ENCODE assay signal across 9 cellular contexts in genomic region chr16:28492511-28492910, GRCh38. TPM values are rescaled to one million over a fixed set of nuclear protein-coding genes. Genes with fewer than 3 reads are reported as not detected.
DNase-seq lines count a peak whose midpoint lies in the region; ATAC-seq, FAIRE-seq and TF ChIP-seq lines count a peak whose summit lies in the region.
"Had no signal": no experiment of that assay in that cellular context is flagged by ENCODE, and none has a peak within 500 bp of the region (broad histone marks: within the 10 kb centered on the region; RNA-seq: fewer than 3 reads in every experiment).

No MANE protein-coding gene starts in this region.

- H3K4me3 Mint-ChIP-seq in activated CD4-positive, alpha-beta T cell treated with anti-CD3 and anti-CD28 coated beads, Interleukin-2, amount 10 ng/mL, durations not matched to agents 24 days and 14 days, result peak overlapping the region; percentile 97
- H3K4me3 Mint-ChIP-seq in activated naive CD8-positive, alpha-beta T cell treated with anti-CD3 and anti-CD28 coated beads, Interleukin-2, amount 50 U/mL, for 24 hours, result peak overlapping the region; percentile 90

- peaks cover 2 to 9% of the 10 kb centered on the region in 2 experiments; a peak in 4 of 5 replicates for H3K36me3 ChIP-seq in HepG2 (replicated peaks in 1 of 2; ENCODE audit: control insufficient read depth in 1 of 2, insufficient read depth in 2 of 2, low read length in 2 of 2)
- peaks cover 19% of the 10 kb centered on the region for H3K36me3 ChIP-seq in suprapubic skin

- ATAC-seq in activated naive CD8-positive, alpha-beta T cell treated with anti-CD3 and anti-CD28 coated beads, Interleukin-2, amount 50 U/mL, for 24 hours, result no peak
- no peak for ATAC-seq in HepG2
- no peak for ATAC-seq in GM21576 (IDR thresholded peaks at IDR 0.05; ENCODE audit: unreplicated experiment)

- no peaks in the 10 kb centered on the region for H3K27me3 Mint-ChIP-seq in activated CD4-positive, alpha-beta T cell treated with anti-CD3 and anti-CD28 coated beads, Interleukin-2, amount 10 ng/mL, durations not matched to agents 24 days and 14 days
- H3K27me3 Mint-ChIP-seq in activated naive CD8-positive, alpha-beta T cell treated with anti-CD3 and anti-CD28 coated beads, Interleukin-2, amount 50 U/mL, for 24 hours, result no peaks in the 10 kb centered on the region

- FAIRE-seq in HepG2 (lab: Jason Lieb, UNC), result no peak

- H4K20me1 ChIP-seq in HepG2 (ENCODE audit: insufficient read depth, low read length), result no peaks in the 10 kb centered on the region

- DNase-seq in activated CD4-positive, alpha-beta T cell treated with anti-CD3 and anti-CD28 coated beads, Interleukin-2, amount 10 ng/mL, durations not matched to agents 24 days and 14 days, result peak; percentile 69
- DNase-seq in activated CD4-positive, alpha-beta T cell treated with anti-CD3 and anti-CD28 coated beads, Interleukin-2, amount 50 U/mL, for 4 hours, result no peak
- no peak for DNase-seq in activated naive CD8-positive, alpha-beta T cell treated with anti-CD3 and anti-CD28 coated beads, Interleukin-2, amount 50 U/mL, for 24 hours
- DNase-seq in HepG2 (ENCODE audit: low spot score), result no peak
- DNase-seq in suprapubic skin (ENCODE audit: low spot score in 2 of 2), result no peak
- no peak for DNase-seq in glomerular visceral epithelial cell (ENCODE audit: extremely low spot score)
- DNase-seq in NCI-H748 treated with DMSO at 0.1 percent for 48 hours (lab: John Stamatoyannopoulos, UW), result no peak

- TSS peak; percentile 92 for BruUV-seq in HepG2 (replicated peaks; lab: Mats Ljungman, UMichigan)

- H3K79me2 ChIP-seq in HepG2 (ENCODE audit: insufficient read depth, low read length), result no peaks in the 10 kb centered on the region

- WGBS in HepG2 (ENCODE audit: low lambda C conversion rate), result 45% methylated on average over 4 of the region's 4 CpGs
- 46% methylated on average over 4 of the region's 4 CpGs for WGBS in suprapubic skin

- POLR2A ChIA-PET in HepG2 (lab: Yijun Ruan, JAX), result interaction anchor here (0.7 to 2.4 kb wide), 10 partner anchors 10 to 117 kb away, joined by 3 to 8 read pairs (median 4); partner anchors contain the start of genes SULT1A1 and SULT1A2

- in situ Hi-C loops in HepG2 (cut with HindIII; ENCODE audit: extremely low pct_ligation_motif_present, low pct_unique_long_range_greater_than_20kb), result no loop called here

- peaks cover 25% of the 10 kb centered on the region for H3K36me3 Mint-ChIP-seq in activated CD4-positive, alpha-beta T cell treated with anti-CD3 and anti-CD28 coated beads, Interleukin-2, amount 10 ng/mL, durations not matched to agents 24 days and 14 days (ENCODE audit: low read depth)
- H3K36me3 Mint-ChIP-seq in activated naive CD8-positive, alpha-beta T cell treated with anti-CD3 and anti-CD28 coated beads, Interleukin-2, amount 50 U/mL, for 24 hours (ENCODE audit: low read depth), result peaks cover 11% of the 10 kb centered on the region

- H3K9ac ChIP-seq in HepG2 (ENCODE audit: insufficient read depth, low read depth, low read length), result peak overlapping the region; percentile 94

- H3K27me3 ChIP-seq in HepG2 (ENCODE audit: control insufficient read depth in 1 of 2, insufficient read depth in 2 of 2, low read length in 2 of 2), result peaks cover 15 to 35% of the 10 kb centered on the region in 2 experiments; a peak in 4 of 5 replicates
- no peaks in the 10 kb centered on the region for H3K27me3 ChIP-seq in suprapubic skin

- no peak for TF ChIP-seq CTCF in HepG2 (CRISPR knock-in tag; IDR thresholded peaks at IDR 0.05)
- no peak for TF ChIP-seq CTCF in suprapubic skin (IDR thresholded peaks at IDR 0.05)

- H3K4me1 Mint-ChIP-seq in activated CD4-positive, alpha-beta T cell treated with anti-CD3 and anti-CD28 coated beads, Interleukin-2, amount 10 ng/mL, durations not matched to agents 24 days and 14 days, result peaks cover 61% of the 10 kb centered on the region
- H3K4me1 Mint-ChIP-seq in activated naive CD8-positive, alpha-beta T cell treated with anti-CD3 and anti-CD28 coated beads, Interleukin-2, amount 50 U/mL, for 24 hours, result peaks cover 71% of the 10 kb centered on the region

- H3K4me3 ChIP-seq in HepG2 (replicated peaks in 1 of 3; ENCODE audit: insufficient read depth in 1 of 3, low read depth in 2 of 3, low read length in 3 of 3) (peak overlapping the region; percentile 89 to 98 (median 92)), suprapubic skin (peak overlapping the region; percentile 89)

- peak overlapping the region; percentile 93 for H3K4me2 ChIP-seq in HepG2 (ENCODE audit: low read depth, low read length)

- no peak for TF ChIP-seq POLR2A in HepG2 (IDR thresholded peaks at IDR 0.05; ENCODE audit: insufficient read depth in 1 of 2, low read depth in 2 of 2, low read length in 2 of 2)
- TF ChIP-seq POLR2A in suprapubic skin (IDR thresholded peaks at IDR 0.05), result no peak

- CTCF ChIA-PET in HepG2 (lab: Yijun Ruan, JAX; ENCODE audit: low intra/inter-chr PET ratio, low total read pairs), result interaction anchor here (2.1 kb wide), 1 partner anchor 57 kb away, joined by 12 read pairs; no protein-coding TSS in a partner anchor

- no peak for TF ChIP-seq RAD21 in HepG2 (CRISPR knock-in tag; IDR thresholded peaks at IDR 0.05)

- H3K27ac ChIP-seq in HepG2 (ENCODE audit: extremely low read length, insufficient read depth, low read length) (peak overlapping the region; percentile 99), suprapubic skin (peak overlapping the region; percentile 97)

- no peak for TF ChIP-seq EP300 in HepG2 (IDR thresholded peaks at IDR 0.05; ENCODE audit: low read depth in 2 of 2, low read length in 2 of 2)
- no peak for TF ChIP-seq EP300 in HepG2 (CRISPR knock-in tag; IDR thresholded peaks at IDR 0.05; ENCODE audit: borderline replicate concordance)
- no peak for TF ChIP-seq EP300 in suprapubic skin (IDR thresholded peaks at IDR 0.05)

- H3K27ac Mint-ChIP-seq in activated CD4-positive, alpha-beta T cell treated with anti-CD3 and anti-CD28 coated beads, Interleukin-2, amount 10 ng/mL, durations not matched to agents 24 days and 14 days, result peak overlapping the region; percentile 100
- H3K27ac Mint-ChIP-seq in activated naive CD8-positive, alpha-beta T cell treated with anti-CD3 and anti-CD28 coated beads, Interleukin-2, amount 50 U/mL, for 24 hours, result peak overlapping the region; percentile 99

- intact Hi-C loops in activated CD4-positive, alpha-beta T cell treated with anti-CD3 and anti-CD28 coated beads, Interleukin-2, amount 10 ng/mL, durations not matched to agents 24 days and 14 days (cut with micrococcal nuclease), result loop anchor here (1.0 kb wide), 1 partner anchor 280 kb away; no protein-coding TSS in a partner anchor
- intact Hi-C loops in HepG2 (cut with micrococcal nuclease; ENCODE audit: unreplicated experiment), result no loop called here

- H3K9me3 Mint-ChIP-seq in activated CD4-positive, alpha-beta T cell treated with anti-CD3 and anti-CD28 coated beads, Interleukin-2, amount 10 ng/mL, durations not matched to agents 24 days and 14 days, result no peaks in the 10 kb centered on the region
- H3K9me3 Mint-ChIP-seq in activated naive CD8-positive, alpha-beta T cell treated with anti-CD3 and anti-CD28 coated beads, Interleukin-2, amount 50 U/mL, for 24 hours, result no peaks in the 10 kb centered on the region

- no peaks in the 10 kb centered on the region for H3K9me3 ChIP-seq in HepG2 (ENCODE audit: low read length)
- H3K9me3 ChIP-seq in suprapubic skin, result no peaks in the 10 kb centered on the region

- H2AFZ ChIP-seq in HepG2 (ENCODE audit: low read length), result peak overlapping the region; percentile 99

- H3K4me1 ChIP-seq in HepG2 (ENCODE audit: insufficient read depth, low read length), result peaks cover 20% of the 10 kb centered on the region; the same call in 1 of the 2 replicates
- H3K4me1 ChIP-seq in suprapubic skin, result peaks cover 16% of the 10 kb centered on the region

RNA-seq across cellular contexts. Expression of gene CLN3, which starts 0.6 kb away (rescaled TPM):
- total RNA-seq in activated CD4-positive, alpha-beta T cell treated with anti-CD3 and anti-CD28 coated beads, Interleukin-2, amount 10 ng/mL, durations not matched to agents 24 days and 14 days, result 26.1 and 27.7 TPM in 2 replicates
- total RNA-seq in HepG2 (2016; rRNA removed; fragmentation: Illumina TruSeq; extraction: Trizol), result 19.9 and 23.4 TPM in 2 replicates
- total RNA-seq in HepG2 (2016; cell fraction: cytosol; rRNA removed; fragmentation: Illumina TruSeq; extraction: Trizol; ENCODE audit: low read depth), result 16.4 and 17.6 TPM in 2 replicates
- 16.8 and 28.9 TPM in 2 replicates for total RNA-seq in HepG2 (2016; cell fraction: insoluble cytoplasmic fraction; rRNA removed; fragmentation: Illumina TruSeq; extraction: Trizol)
- total RNA-seq in HepG2 (2016; cell fraction: membrane; rRNA removed; fragmentation: Illumina TruSeq; extraction: Trizol), result 25.5 and 34.7 TPM in 2 replicates
- 24.0 and 25.3 TPM in 2 replicates for total RNA-seq in HepG2 (2016; cell fraction: nucleus; rRNA removed; fragmentation: Illumina TruSeq; extraction: Trizol)
- 46.8 and 50.0 TPM in 2 replicates for polyA plus RNA-seq in HepG2 (2011; rRNA removed)
- polyA plus RNA-seq in HepG2 (2011; cell fraction: cytosol; rRNA removed), result 29.8 and 31.5 TPM in 2 replicates
- 100 and 142 TPM in 2 replicates for polyA plus RNA-seq in HepG2 (2011; cell fraction: nucleus; rRNA removed)
- polyA plus RNA-seq in HepG2 (2012), result 24.9 and 33.5 TPM in 2 replicates
- 28.0 and 32.1 TPM in 2 replicates for polyA plus RNA-seq in HepG2 (2016; cell fraction: cytosol; fragmentation: Illumina TruSeq; extraction: Trizol; ENCODE audit: low read depth)
- 28.8 and 31.3 TPM in 2 replicates for polyA plus RNA-seq in HepG2 (2016; cell fraction: insoluble cytoplasmic fraction; fragmentation: Illumina TruSeq; extraction: Trizol; ENCODE audit: low read depth)
- 47.1 and 49.1 TPM in 2 replicates for polyA plus RNA-seq in HepG2 (2016; cell fraction: membrane; fragmentation: Illumina TruSeq; extraction: Trizol; ENCODE audit: low read depth)
- polyA plus RNA-seq in HepG2 (2016; cell fraction: nucleus; fragmentation: Illumina TruSeq; extraction: Trizol; ENCODE audit: insufficient read depth, low read depth), result 79.1 and 84.7 TPM in 2 replicates
- 60.6 and 68.2 TPM in 2 replicates for polyA minus RNA-seq in HepG2 (2011; rRNA and poly(A)+ RNA removed; ENCODE audit: low replicate concordance)
- 5.8 and 16.4 TPM in 2 replicates for polyA minus RNA-seq in HepG2 (2011; cell fraction: cytosol; rRNA and poly(A)+ RNA removed)
- polyA minus RNA-seq in HepG2 (2011; cell fraction: nucleus; rRNA and poly(A)+ RNA removed), result 14.5 and 15.5 TPM in 2 replicates
- total RNA-seq in suprapubic skin, result 10 to 100 TPM; 26.0 to 62.9 (median 35.1) TPM

RNA-seq across cellular contexts. Expression of gene APOBR, which starts 1.9 kb away (rescaled TPM):
- total RNA-seq in activated CD4-positive, alpha-beta T cell treated with anti-CD3 and anti-CD28 coated beads, Interleukin-2, amount 10 ng/mL, durations not matched to agents 24 days and 14 days, result 4.0 and 4.1 TPM in 2 replicates
- total RNA-seq in HepG2 (2016; rRNA removed; fragmentation: Illumina TruSeq; extraction: Trizol) (0.11 TPM in 1 of 2 replicates, not detected in the other), suprapubic skin (1 to 10 TPM in 3 of 4 donors, under 1 TPM in 1; 0.57 to 4.3 (median 1.9) TPM)
- not detected in 2 replicates for total RNA-seq in HepG2 (2016; cell fraction: cytosol; rRNA removed; fragmentation: Illumina TruSeq; extraction: Trizol; ENCODE audit: low read depth)
- total RNA-seq in HepG2 (2016; cell fraction: insoluble cytoplasmic fraction; rRNA removed; fragmentation: Illumina TruSeq; extraction: Trizol), result 0.15 TPM in 1 of 2 replicates, not detected in the other
- total RNA-seq in HepG2 (2016; cell fraction: membrane; rRNA removed; fragmentation: Illumina TruSeq; extraction: Trizol), result not detected in 2 replicates
- 0.09 TPM in 1 of 2 replicates, not detected in the other for total RNA-seq in HepG2 (2016; cell fraction: nucleus; rRNA removed; fragmentation: Illumina TruSeq; extraction: Trizol)
- polyA plus RNA-seq in HepG2 (2011; rRNA removed), result 0.03 TPM in 2 replicates
- 0.01 and 0.03 TPM in 2 replicates for polyA plus RNA-seq in HepG2 (2011; cell fraction: cytosol; rRNA removed)
- 0.07 and 0.11 TPM in 2 replicates for polyA plus RNA-seq in HepG2 (2011; cell fraction: nucleus; rRNA removed)
- polyA plus RNA-seq in HepG2 (2012), result 0.13 and 0.17 TPM in 2 replicates
- not detected in 2 replicates for polyA plus RNA-seq in HepG2 (2016; cell fraction: cytosol; fragmentation: Illumina TruSeq; extraction: Trizol; ENCODE audit: low read depth)
- polyA plus RNA-seq in HepG2 (2016; cell fraction: insoluble cytoplasmic fraction; fragmentation: Illumina TruSeq; extraction: Trizol; ENCODE audit: low read depth), result 0.08 and 0.14 TPM in 2 replicates
- polyA plus RNA-seq in HepG2 (2016; cell fraction: membrane; fragmentation: Illumina TruSeq; extraction: Trizol; ENCODE audit: low read depth), result not detected in 2 replicates
- polyA plus RNA-seq in HepG2 (2016; cell fraction: nucleus; fragmentation: Illumina TruSeq; extraction: Trizol; ENCODE audit: insufficient read depth, low read depth), result 0.23 and 0.61 TPM in 2 replicates
- polyA minus RNA-seq in HepG2 (2011; rRNA and poly(A)+ RNA removed; ENCODE audit: low replicate concordance), result 0.04 TPM in 1 of 2 replicates, not detected in the other
- polyA minus RNA-seq in HepG2 (2011; cell fraction: cytosol; rRNA and poly(A)+ RNA removed), result not detected in 2 replicates
- polyA minus RNA-seq in HepG2 (2011; cell fraction: nucleus; rRNA and poly(A)+ RNA removed), result not detected in 2 replicates

RNA-seq across cellular contexts. Expression of gene IL27, which starts 14.1 kb away (rescaled TPM):
- total RNA-seq in activated CD4-positive, alpha-beta T cell treated with anti-CD3 and anti-CD28 coated beads, Interleukin-2, amount 10 ng/mL, durations not matched to agents 24 days and 14 days, result not detected in 2 replicates
- total RNA-seq in HepG2 (2016; rRNA removed; fragmentation: Illumina TruSeq; extraction: Trizol) (0.13 TPM in 1 of 2 replicates, not detected in the other), suprapubic skin (under 1 TPM in 1 of 4 donors, not detected in 3; 0.52 TPM)
- not detected in 2 replicates for total RNA-seq in HepG2 (2016; cell fraction: cytosol; rRNA removed; fragmentation: Illumina TruSeq; extraction: Trizol; ENCODE audit: low read depth)
- total RNA-seq in HepG2 (2016; cell fraction: insoluble cytoplasmic fraction; rRNA removed; fragmentation: Illumina TruSeq; extraction: Trizol), result not detected in 2 replicates
- total RNA-seq in HepG2 (2016; cell fraction: membrane; rRNA removed; fragmentation: Illumina TruSeq; extraction: Trizol), result 0.17 TPM in 1 of 2 replicates, not detected in the other
- not detected in 2 replicates for total RNA-seq in HepG2 (2016; cell fraction: nucleus; rRNA removed; fragmentation: Illumina TruSeq; extraction: Trizol)
- 0.29 and 0.54 TPM in 2 replicates for polyA plus RNA-seq in HepG2 (2011; rRNA removed)
- polyA plus RNA-seq in HepG2 (2011; cell fraction: cytosol; rRNA removed), result 0.26 and 0.31 TPM in 2 replicates
- 0.50 and 0.71 TPM in 2 replicates for polyA plus RNA-seq in HepG2 (2011; cell fraction: nucleus; rRNA removed)
- 0.16 and 0.35 TPM in 2 replicates for polyA plus RNA-seq in HepG2 (2012)
- polyA plus RNA-seq in HepG2 (2016; cell fraction: cytosol; fragmentation: Illumina TruSeq; extraction: Trizol; ENCODE audit: low read depth), result not detected in 2 replicates
- not detected in 2 replicates for polyA plus RNA-seq in HepG2 (2016; cell fraction: insoluble cytoplasmic fraction; fragmentation: Illumina TruSeq; extraction: Trizol; ENCODE audit: low read depth)
- not detected in 2 replicates for polyA plus RNA-seq in HepG2 (2016; cell fraction: membrane; fragmentation: Illumina TruSeq; extraction: Trizol; ENCODE audit: low read depth)
- not detected in 2 replicates for polyA plus RNA-seq in HepG2 (2016; cell fraction: nucleus; fragmentation: Illumina TruSeq; extraction: Trizol; ENCODE audit: insufficient read depth, low read depth)
- polyA minus RNA-seq in HepG2 (2011; rRNA and poly(A)+ RNA removed; ENCODE audit: low replicate concordance), result 0.76 TPM in 1 of 2 replicates, not detected in the other
- polyA minus RNA-seq in HepG2 (2011; cell fraction: cytosol; rRNA and poly(A)+ RNA removed), result not detected in 2 replicates
- not detected in 2 replicates for polyA minus RNA-seq in HepG2 (2011; cell fraction: nucleus; rRNA and poly(A)+ RNA removed)
- total RNA-seq: T-helper 1 cell treated with Interleukin-12 subunit alpha and Interleukin-12 subunit beta and Interleukin-4 antibody, amounts not matched to agents 30 ng/mL and 1 ng/mL, for 36 hours had no signal

RNA-seq across cellular contexts. Expression of gene NPIPB7, which starts 20.4 kb away (rescaled TPM):
- total RNA-seq in activated CD4-positive, alpha-beta T cell treated with anti-CD3 and anti-CD28 coated beads, Interleukin-2, amount 10 ng/mL, durations not matched to agents 24 days and 14 days, result not detected in 2 replicates
- total RNA-seq in HepG2 (2016; rRNA removed; fragmentation: Illumina TruSeq; extraction: Trizol) (not detected in 2 replicates), suprapubic skin (not detected)
- total RNA-seq in HepG2 (2016; cell fraction: cytosol; rRNA removed; fragmentation: Illumina TruSeq; extraction: Trizol; ENCODE audit: low read depth), result not detected in 2 replicates
- not detected in 2 replicates for total RNA-seq in HepG2 (2016; cell fraction: insoluble cytoplasmic fraction; rRNA removed; fragmentation: Illumina TruSeq; extraction: Trizol)
- not detected in 2 replicates for total RNA-seq in HepG2 (2016; cell fraction: membrane; rRNA removed; fragmentation: Illumina TruSeq; extraction: Trizol)
- total RNA-seq in HepG2 (2016; cell fraction: nucleus; rRNA removed; fragmentation: Illumina TruSeq; extraction: Trizol), result not detected in 2 replicates
- 0.05 and 0.08 TPM in 2 replicates for polyA plus RNA-seq in HepG2 (2011; rRNA removed)
- not detected in 2 replicates for polyA plus RNA-seq in HepG2 (2011; cell fraction: cytosol; rRNA removed)
- 0.35 and 0.36 TPM in 2 replicates for polyA plus RNA-seq in HepG2 (2011; cell fraction: nucleus; rRNA removed)
- polyA plus RNA-seq in HepG2 (2012), result 0.15 TPM in 1 of 2 replicates, not detected in the other
- 0.16 TPM in 1 of 2 replicates, not detected in the other for polyA plus RNA-seq in HepG2 (2016; cell fraction: cytosol; fragmentation: Illumina TruSeq; extraction: Trizol; ENCODE audit: low read depth)
- not detected in 2 replicates for polyA plus RNA-seq in HepG2 (2016; cell fraction: insoluble cytoplasmic fraction; fragmentation: Illumina TruSeq; extraction: Trizol; ENCODE audit: low read depth)
- polyA plus RNA-seq in HepG2 (2016; cell fraction: membrane; fragmentation: Illumina TruSeq; extraction: Trizol; ENCODE audit: low read depth), result not detected in 2 replicates
- polyA plus RNA-seq in HepG2 (2016; cell fraction: nucleus; fragmentation: Illumina TruSeq; extraction: Trizol; ENCODE audit: insufficient read depth, low read depth), result 0.51 TPM in 1 of 2 replicates, not detected in the other
- 0.14 TPM in 1 of 2 replicates, not detected in the other for polyA minus RNA-seq in HepG2 (2011; rRNA and poly(A)+ RNA removed; ENCODE audit: low replicate concordance)
- not detected in 2 replicates for polyA minus RNA-seq in HepG2 (2011; cell fraction: cytosol; rRNA and poly(A)+ RNA removed)
- 0.37 TPM in 1 of 2 replicates, not detected in the other for polyA minus RNA-seq in HepG2 (2011; cell fraction: nucleus; rRNA and poly(A)+ RNA removed)

RNA-seq across cellular contexts. Expression of gene NUPR1, which starts 46.3 kb away (rescaled TPM):
- not detected in 2 replicates for total RNA-seq in activated CD4-positive, alpha-beta T cell treated with anti-CD3 and anti-CD28 coated beads, Interleukin-2, amount 10 ng/mL, durations not matched to agents 24 days and 14 days
- total RNA-seq in HepG2 (2016; rRNA removed; fragmentation: Illumina TruSeq; extraction: Trizol) (18.0 and 23.9 TPM in 2 replicates), suprapubic skin (10 to 100 TPM; 33.0 to 64.3 (median 42.2) TPM)
- total RNA-seq in HepG2 (2016; cell fraction: cytosol; rRNA removed; fragmentation: Illumina TruSeq; extraction: Trizol; ENCODE audit: low read depth), result 7.4 and 7.5 TPM in 2 replicates
- 18.2 and 22.3 TPM in 2 replicates for total RNA-seq in HepG2 (2016; cell fraction: insoluble cytoplasmic fraction; rRNA removed; fragmentation: Illumina TruSeq; extraction: Trizol)
- total RNA-seq in HepG2 (2016; cell fraction: membrane; rRNA removed; fragmentation: Illumina TruSeq; extraction: Trizol), result 9.6 and 12.0 TPM in 2 replicates
- 6.4 and 6.7 TPM in 2 replicates for total RNA-seq in HepG2 (2016; cell fraction: nucleus; rRNA removed; fragmentation: Illumina TruSeq; extraction: Trizol)
- 20.7 and 25.6 TPM in 2 replicates for polyA plus RNA-seq in HepG2 (2011; rRNA removed)
- 6.7 and 11.7 TPM in 2 replicates for polyA plus RNA-seq in HepG2 (2011; cell fraction: cytosol; rRNA removed)
- 8.3 and 9.2 TPM in 2 replicates for polyA plus RNA-seq in HepG2 (2011; cell fraction: nucleus; rRNA removed)
- 5.3 and 10.3 TPM in 2 replicates for polyA plus RNA-seq in HepG2 (2012)
- polyA plus RNA-seq in HepG2 (2016; cell fraction: cytosol; fragmentation: Illumina TruSeq; extraction: Trizol; ENCODE audit: low read depth), result 17.0 and 17.7 TPM in 2 replicates
- polyA plus RNA-seq in HepG2 (2016; cell fraction: insoluble cytoplasmic fraction; fragmentation: Illumina TruSeq; extraction: Trizol; ENCODE audit: low read depth), result 33.9 and 41.5 TPM in 2 replicates
- 18.7 and 22.5 TPM in 2 replicates for polyA plus RNA-seq in HepG2 (2016; cell fraction: membrane; fragmentation: Illumina TruSeq; extraction: Trizol; ENCODE audit: low read depth)
- 19.8 and 24.6 TPM in 2 replicates for polyA plus RNA-seq in HepG2 (2016; cell fraction: nucleus; fragmentation: Illumina TruSeq; extraction: Trizol; ENCODE audit: insufficient read depth, low read depth)
- polyA minus RNA-seq in HepG2 (2011; rRNA and poly(A)+ RNA removed; ENCODE audit: low replicate concordance), result 1.6 and 2.1 TPM in 2 replicates
- polyA minus RNA-seq in HepG2 (2011; cell fraction: cytosol; rRNA and poly(A)+ RNA removed), result 3.0 and 3.5 TPM in 2 replicates
- polyA minus RNA-seq in HepG2 (2011; cell fraction: nucleus; rRNA and poly(A)+ RNA removed), result 2.4 and 4.7 TPM in 2 replicates
- total RNA-seq: T-helper 1 cell treated with Interleukin-12 subunit alpha and Interleukin-12 subunit beta and Interleukin-4 antibody, amounts not matched to agents 30 ng/mL and 1 ng/mL, for 36 hours had no signal
